In genomic region chr3:117059990-117060338, GRCh38 we compare ENCODE assay signal across 1 cellular context.
TF ChIP-seq lines count a peak whose summit lies in the region.

No MANE protein-coding gene starts in this region.

TF ChIP-seq in H1, 55 proteins besides CTCF, POLR2A, EP300 and RAD21 (continued from another document):
- TF ChIP-seq CBX5 (IDR thresholded peaks at IDR 0.05; ENCODE audit: low read depth, low read length) = no peak
- no peak for TF ChIP-seq CBX8 (IDR thresholded peaks at IDR 0.05; ENCODE audit: borderline replicate concordance, low read depth, low read length)
- no peak for TF ChIP-seq SIN3A (conservative IDR thresholded peaks at IDR 0.05 in 1 of 2, IDR thresholded peaks at IDR 0.05 in 1 of 2; ENCODE audit: low read depth in 1 of 2, low read length in 2 of 2)
